9 cellular contexts compared by ENCODE assay signal in genomic region chr12:39372929-39373328, GRCh38.
DNase-seq lines count a peak whose midpoint lies in the region; ATAC-seq and TF ChIP-seq lines count a peak whose summit lies in the region.
"Had no signal": no experiment of that assay in that cellular context is flagged by ENCODE, and none has a peak within 500 bp of the region (broad histone marks: within the 10 kb centered on the region; RNA-seq: fewer than 3 reads in every experiment).

No MANE protein-coding gene starts in this region.

- TF ChIP-seq CTCF in 22Rv1 (IDR thresholded peaks at IDR 0.05): no peak

- 0 out of 2 replicates have a peak overlapping the region, but pooled peaks have one; percentile 0 for H3K27ac ChIP-seq in 22Rv1
- H3K27ac ChIP-seq: heart right ventricle had no signal

- ATAC-seq in GM19025 (IDR thresholded peaks at IDR 0.05; ENCODE audit: low read depth, unreplicated experiment) (peak; percentile 85), HG03045 (IDR thresholded peaks at IDR 0.05; ENCODE audit: unreplicated experiment) (peak; percentile 66)

- DNase-seq in SKM-1 (lab: John Stamatoyannopoulos, UW; ENCODE audit: unreplicated experiment) (peak; percentile 47), NCI-H2196 treated with DMSO at 0.1 percent for 48 hours (lab: John Stamatoyannopoulos, UW; ENCODE audit: unreplicated experiment) (no peak), HPDE6-E6E7 (ENCODE audit: extremely low spot score) (no peak), NCI-H1436 (lab: John Stamatoyannopoulos, UW) (no peak), NCI-H526 (lab: John Stamatoyannopoulos, UW) (no peak)
- DNase-seq: heart right ventricle had no signal
